Comparison of ENCODE assay signal across 21 cellular contexts in genomic region chr2:185128331-185128730, GRCh38.
DNase-seq lines count a peak whose midpoint lies in the region; ATAC-seq, FAIRE-seq and TF ChIP-seq lines count a peak whose summit lies in the region.
"Had no signal": no experiment of that assay in that cellular context is flagged by ENCODE, and none has a peak within 500 bp of the region (broad histone marks: within the 10 kb centered on the region; RNA-seq: fewer than 3 reads in every experiment).

No MANE protein-coding gene starts in this region.

- H3K4me3 ChIP-seq in skeletal muscle cell (ENCODE audit: low read depth, low read length): no peak overlapping the region
- no peak overlapping the region for H3K4me3 ChIP-seq in small intestine (ENCODE audit: low read depth in 1 of 2, low read length in 2 of 2)
- H3K4me3 ChIP-seq: Peyer's patch had no signal

- H3K36me3 ChIP-seq in small intestine (ENCODE audit: control insufficient read depth in 2 of 2, insufficient read depth in 2 of 2, low read length in 2 of 2): no peaks in the 10 kb centered on the region
- H3K36me3 ChIP-seq: Peyer's patch had no signal

- CTCF ChIA-PET in HEK293T (lab: Yijun Ruan, JAX): no interaction called here

- no peak overlapping the region for H3K27ac ChIP-seq in small intestine (ENCODE audit: low read depth in 1 of 2, low read length in 1 of 2)
- H3K27ac ChIP-seq: C4-2B, HL-60, Peyer's patch had no signal

- no peaks in the 10 kb centered on the region for H3K4me1 ChIP-seq in small intestine (ENCODE audit: control insufficient read depth in 2 of 2, insufficient read depth in 1 of 2, low read depth in 1 of 2, low read length in 1 of 2)
- H3K4me1 ChIP-seq: Peyer's patch had no signal

- no peaks in the 10 kb centered on the region for H3K9me3 ChIP-seq in small intestine (ENCODE audit: control insufficient read depth, low read depth)
- H3K9me3 ChIP-seq: Peyer's patch had no signal

- ATAC-seq in GM21576 (IDR thresholded peaks at IDR 0.05; ENCODE audit: unreplicated experiment): no peak

- peak; percentile 15 for DNase-seq in NCI-H748 (lab: John Stamatoyannopoulos, UW; ENCODE audit: unreplicated experiment)
- DNase-seq in NCI-H748 treated with DMSO at 0.1 percent for 48 hours (lab: John Stamatoyannopoulos, UW): no peak
- DNase-seq in NCI-H2171 (lab: John Stamatoyannopoulos, UW): peak; percentile 46
- peak; percentile 1 for DNase-seq in UCSD-AML1 (lab: John Stamatoyannopoulos, UW; ENCODE audit: unreplicated experiment)
- DNase-seq in skeletal muscle cell (ENCODE audit: low read depth): peak; percentile 18
- DNase-seq in small intestine: no peak
- DNase-seq in HEK293T (ENCODE audit: extremely low spot score): no peak
- DNase-seq: CD8-positive, alpha-beta memory T cell; DMS79 treated with DMSO at 0.1 percent for 48 hours; H9; KBM-7; NCI-H1105; NCI-H146; NCI-H2029 treated with DMSO at 0.1 percent for 48 hours; NCI-H226; NCI-H774; Peyer's patch had no signal

- no peaks in the 10 kb centered on the region for H3K27me3 ChIP-seq in small intestine (ENCODE audit: control insufficient read depth in 2 of 2, insufficient read depth in 2 of 2, low read length in 2 of 2)
- H3K27me3 ChIP-seq: Peyer's patch had no signal

- FAIRE-seq in small intestine (lab: Jason Lieb, UNC): no peak
- FAIRE-seq: A204.1 had no signal

- POLR2A ChIA-PET in HEK293T (lab: Yijun Ruan, JAX): no interaction called here

TF ChIP-seq in HEK293T, 16 proteins besides CTCF, POLR2A, EP300 and RAD21:
- TF ChIP-seq FOXA1 (IDR thresholded peaks at IDR 0.05): no peak
- no peak for TF ChIP-seq ELF4 (IDR thresholded peaks at IDR 0.05)
- no peak for TF ChIP-seq SUZ12 (IDR thresholded peaks at IDR 0.05)
- TF ChIP-seq FOXK2 (IDR thresholded peaks at IDR 0.05): no peak
- no peak for TF ChIP-seq SP1 (IDR thresholded peaks at IDR 0.05)
- TF ChIP-seq ZNF384 (IDR thresholded peaks at IDR 0.05): no peak
- TF ChIP-seq CTBP1 (IDR thresholded peaks at IDR 0.05; ENCODE audit: borderline replicate concordance): no peak
- no peak for TF ChIP-seq TARDBP (IDR thresholded peaks at IDR 0.05)
- TF ChIP-seq BHLHE40 (IDR thresholded peaks at IDR 0.05; ENCODE audit: borderline replicate concordance): no peak
- no peak for TF ChIP-seq LEF1 (IDR thresholded peaks at IDR 0.05; ENCODE audit: borderline replicate concordance)
- TF ChIP-seq HDGF (IDR thresholded peaks at IDR 0.05; ENCODE audit: borderline replicate concordance): no peak
- TF ChIP-seq FOXM1 (IDR thresholded peaks at IDR 0.05; ENCODE audit: borderline replicate concordance): no peak
- no peak for TF ChIP-seq NFRKB (IDR thresholded peaks at IDR 0.05)
- no peak for TF ChIP-seq ARNT (IDR thresholded peaks at IDR 0.05)
- TF ChIP-seq, protein P1, sequence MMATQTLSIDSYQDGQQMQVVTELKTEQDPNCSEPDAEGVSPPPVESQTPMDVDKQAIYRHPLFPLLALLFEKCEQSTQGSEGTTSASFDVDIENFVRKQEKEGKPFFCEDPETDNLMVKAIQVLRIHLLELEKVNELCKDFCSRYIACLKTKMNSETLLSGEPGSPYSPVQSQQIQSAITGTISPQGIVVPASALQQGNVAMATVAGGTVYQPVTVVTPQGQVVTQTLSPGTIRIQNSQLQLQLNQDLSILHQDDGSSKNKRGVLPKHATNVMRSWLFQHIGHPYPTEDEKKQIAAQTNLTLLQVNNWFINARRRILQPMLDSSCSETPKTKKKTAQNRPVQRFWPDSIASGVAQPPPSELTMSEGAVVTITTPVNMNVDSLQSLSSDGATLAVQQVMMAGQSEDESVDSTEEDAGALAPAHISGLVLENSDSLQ (IDR thresholded peaks at IDR 0.05): no peak

Comparison
In these comparisons a context has a peak if more than half of its experiments do, and no peak if none do; other contexts are left out.
1. DNase-seq: peak in NCI-H748 (single experiment), NCI-H2171 (single experiment), UCSD-AML1 (single experiment) and skeletal muscle cell (single experiment); none in NCI-H748 treated with DMSO at 0.1 percent for 48 hours (single experiment), small intestine (single experiment) and HEK293T (single experiment).